Comparison of ENCODE assay signal across 1 cellular context in the genomic region with DNA sequence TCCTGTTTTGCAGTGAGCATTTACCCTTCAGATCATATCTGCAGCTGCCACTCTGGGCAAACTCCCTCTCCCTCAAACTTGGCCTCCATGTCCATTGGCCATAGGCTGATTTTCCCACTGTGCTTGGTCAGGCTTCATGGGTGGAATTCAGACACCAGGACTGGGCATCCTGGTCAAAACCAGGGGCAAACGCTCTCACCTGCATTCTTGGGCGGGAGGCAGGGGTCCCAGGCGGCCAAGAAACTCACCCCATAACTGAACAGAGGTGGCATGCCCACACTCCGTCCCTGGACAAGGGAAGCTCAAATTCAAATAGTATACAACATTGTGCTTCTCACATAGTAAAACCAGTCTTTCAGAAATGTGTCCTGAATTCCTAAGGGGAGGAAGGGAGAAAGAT.
TF ChIP-seq lines count a peak whose summit lies in the region.

No MANE protein-coding gene starts in this region.

TF ChIP-seq in SK-N-SH, 30 proteins besides CTCF, POLR2A, EP300 and RAD21 (continued from another document):
- TF ChIP-seq GABPA (IDR thresholded peaks at IDR 0.05; ENCODE audit: low read depth) = no peak
- TF ChIP-seq, protein P1, sequence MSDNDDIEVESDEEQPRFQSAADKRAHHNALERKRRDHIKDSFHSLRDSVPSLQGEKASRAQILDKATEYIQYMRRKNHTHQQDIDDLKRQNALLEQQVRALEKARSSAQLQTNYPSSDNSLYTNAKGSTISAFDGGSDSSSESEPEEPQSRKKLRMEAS (IDR thresholded peaks at IDR 0.05; ENCODE audit: low read depth) = no peak
- TF ChIP-seq, protein P2, sequence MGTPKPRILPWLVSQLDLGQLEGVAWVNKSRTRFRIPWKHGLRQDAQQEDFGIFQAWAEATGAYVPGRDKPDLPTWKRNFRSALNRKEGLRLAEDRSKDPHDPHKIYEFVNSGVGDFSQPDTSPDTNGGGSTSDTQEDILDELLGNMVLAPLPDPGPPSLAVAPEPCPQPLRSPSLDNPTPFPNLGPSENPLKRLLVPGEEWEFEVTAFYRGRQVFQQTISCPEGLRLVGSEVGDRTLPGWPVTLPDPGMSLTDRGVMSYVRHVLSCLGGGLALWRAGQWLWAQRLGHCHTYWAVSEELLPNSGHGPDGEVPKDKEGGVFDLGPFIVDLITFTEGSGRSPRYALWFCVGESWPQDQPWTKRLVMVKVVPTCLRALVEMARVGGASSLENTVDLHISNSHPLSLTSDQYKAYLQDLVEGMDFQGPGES (IDR thresholded peaks at IDR 0.05; ENCODE audit: low read depth, low read length) = no peak
- TF ChIP-seq, protein P3, sequence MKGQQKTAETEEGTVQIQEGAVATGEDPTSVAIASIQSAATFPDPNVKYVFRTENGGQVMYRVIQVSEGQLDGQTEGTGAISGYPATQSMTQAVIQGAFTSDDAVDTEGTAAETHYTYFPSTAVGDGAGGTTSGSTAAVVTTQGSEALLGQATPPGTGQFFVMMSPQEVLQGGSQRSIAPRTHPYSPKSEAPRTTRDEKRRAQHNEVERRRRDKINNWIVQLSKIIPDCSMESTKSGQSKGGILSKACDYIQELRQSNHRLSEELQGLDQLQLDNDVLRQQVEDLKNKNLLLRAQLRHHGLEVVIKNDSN (IDR thresholded peaks at IDR 0.05; ENCODE audit: borderline replicate concordance, low read depth) = no peak
- no peak for TF ChIP-seq POLR2AphosphoS5 (IDR thresholded peaks at IDR 0.05; ENCODE audit: low read depth, low read length)
- no peak for TF ChIP-seq TAF1 (IDR thresholded peaks at IDR 0.05; ENCODE audit: borderline replicate concordance, low read depth, low read length)
- no peak for TF ChIP-seq TCF12 (IDR thresholded peaks at IDR 0.05)
- TF ChIP-seq ELF1 (IDR thresholded peaks at IDR 0.05) = no peak
- TF ChIP-seq, protein P4, sequence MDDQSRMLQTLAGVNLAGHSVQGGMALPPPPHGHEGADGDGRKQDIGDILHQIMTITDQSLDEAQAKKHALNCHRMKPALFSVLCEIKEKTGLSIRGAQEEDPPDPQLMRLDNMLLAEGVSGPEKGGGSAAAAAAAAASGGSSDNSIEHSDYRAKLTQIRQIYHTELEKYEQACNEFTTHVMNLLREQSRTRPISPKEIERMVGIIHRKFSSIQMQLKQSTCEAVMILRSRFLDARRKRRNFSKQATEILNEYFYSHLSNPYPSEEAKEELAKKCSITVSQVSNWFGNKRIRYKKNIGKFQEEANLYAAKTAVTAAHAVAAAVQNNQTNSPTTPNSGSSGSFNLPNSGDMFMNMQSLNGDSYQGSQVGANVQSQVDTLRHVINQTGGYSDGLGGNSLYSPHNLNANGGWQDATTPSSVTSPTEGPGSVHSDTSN (IDR thresholded peaks at IDR 0.05) = no peak
- TF ChIP-seq FOXM1 (IDR thresholded peaks at IDR 0.05; ENCODE audit: low read depth) = no peak
- TF ChIP-seq, protein P5, sequence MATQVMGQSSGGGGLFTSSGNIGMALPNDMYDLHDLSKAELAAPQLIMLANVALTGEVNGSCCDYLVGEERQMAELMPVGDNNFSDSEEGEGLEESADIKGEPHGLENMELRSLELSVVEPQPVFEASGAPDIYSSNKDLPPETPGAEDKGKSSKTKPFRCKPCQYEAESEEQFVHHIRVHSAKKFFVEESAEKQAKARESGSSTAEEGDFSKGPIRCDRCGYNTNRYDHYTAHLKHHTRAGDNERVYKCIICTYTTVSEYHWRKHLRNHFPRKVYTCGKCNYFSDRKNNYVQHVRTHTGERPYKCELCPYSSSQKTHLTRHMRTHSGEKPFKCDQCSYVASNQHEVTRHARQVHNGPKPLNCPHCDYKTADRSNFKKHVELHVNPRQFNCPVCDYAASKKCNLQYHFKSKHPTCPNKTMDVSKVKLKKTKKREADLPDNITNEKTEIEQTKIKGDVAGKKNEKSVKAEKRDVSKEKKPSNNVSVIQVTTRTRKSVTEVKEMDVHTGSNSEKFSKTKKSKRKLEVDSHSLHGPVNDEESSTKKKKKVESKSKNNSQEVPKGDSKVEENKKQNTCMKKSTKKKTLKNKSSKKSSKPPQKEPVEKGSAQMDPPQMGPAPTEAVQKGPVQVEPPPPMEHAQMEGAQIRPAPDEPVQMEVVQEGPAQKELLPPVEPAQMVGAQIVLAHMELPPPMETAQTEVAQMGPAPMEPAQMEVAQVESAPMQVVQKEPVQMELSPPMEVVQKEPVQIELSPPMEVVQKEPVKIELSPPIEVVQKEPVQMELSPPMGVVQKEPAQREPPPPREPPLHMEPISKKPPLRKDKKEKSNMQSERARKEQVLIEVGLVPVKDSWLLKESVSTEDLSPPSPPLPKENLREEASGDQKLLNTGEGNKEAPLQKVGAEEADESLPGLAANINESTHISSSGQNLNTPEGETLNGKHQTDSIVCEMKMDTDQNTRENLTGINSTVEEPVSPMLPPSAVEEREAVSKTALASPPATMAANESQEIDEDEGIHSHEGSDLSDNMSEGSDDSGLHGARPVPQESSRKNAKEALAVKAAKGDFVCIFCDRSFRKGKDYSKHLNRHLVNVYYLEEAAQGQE (IDR thresholded peaks at IDR 0.05; ENCODE audit: low read depth, low read length) = no peak
- no peak for TF ChIP-seq FOSL2 (IDR thresholded peaks at IDR 0.05; ENCODE audit: borderline replicate concordance, low read depth)
- no peak for TF ChIP-seq RXRA (IDR thresholded peaks at IDR 0.05; ENCODE audit: borderline replicate concordance, low read depth)
